Comparison of ENCODE assay signal across 20 cellular contexts in the genomic region with DNA sequence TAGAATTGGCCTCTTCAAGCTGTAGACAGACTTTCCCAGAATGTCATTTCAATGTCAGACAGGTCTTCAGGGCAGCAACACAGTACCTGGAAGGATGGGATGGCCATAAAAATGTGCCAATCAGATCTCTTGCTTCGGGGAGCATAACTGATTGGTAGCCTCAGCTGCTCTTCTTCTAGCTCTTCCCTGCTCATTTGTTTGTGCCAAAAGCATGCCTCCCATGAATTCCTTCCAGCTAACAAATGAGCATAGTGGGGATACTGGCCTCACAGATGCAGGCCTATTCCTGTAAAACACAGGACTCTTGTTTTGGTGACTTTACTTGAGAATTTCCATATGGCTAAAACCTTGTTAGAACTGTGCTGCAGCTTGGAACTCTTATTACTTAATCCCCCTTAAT.
A peak's percentile ranks its signal among the peaks of the same experiment; 100 is the strongest.
DNase-seq lines count a peak whose midpoint lies in the region; ATAC-seq and TF ChIP-seq lines count a peak whose summit lies in the region.
"Had no signal": no experiment of that assay in that cellular context is flagged by ENCODE, and none has a peak within 500 bp of the region (broad histone marks: within the 10 kb centered on the region; RNA-seq: fewer than 3 reads in every experiment).

No MANE protein-coding gene starts in this region.

- TF ChIP-seq POLR2A in transverse colon (IDR thresholded peaks at IDR 0.05) = no peak

- H3K36me3 ChIP-seq in mammary epithelial cell (ENCODE audit: insufficient read depth, low read length) (no peaks in the 10 kb centered on the region), Loucy (ENCODE audit: insufficient read depth, low read length) (no peaks in the 10 kb centered on the region), mesodermal cell (ENCODE audit: control insufficient read depth, insufficient read depth, low read length) (no peaks in the 10 kb centered on the region), transverse colon (no peaks in the 10 kb centered on the region)

- BruUV-seq in mammary epithelial cell (replicated peaks; lab: Mats Ljungman, UMichigan) (no TSS peak), MCF 10A (replicated peaks; lab: Mats Ljungman, UMichigan) (no TSS peak)

- H3K9me3 Mint-ChIP-seq in MCF 10A (ENCODE audit: unreplicated experiment) = no peaks in the 10 kb centered on the region

- ATAC-seq in HG02623 (IDR thresholded peaks at IDR 0.05; ENCODE audit: unreplicated experiment) = no peak
- ATAC-seq: HCT116 had no signal

- H3K36me3 Mint-ChIP-seq in MCF 10A (ENCODE audit: insufficient read depth, unreplicated experiment) = no peaks in the 10 kb centered on the region

- 0% methylated on average over 1 of the region's 1 CpG for WGBS in mammary epithelial cell (ENCODE audit: low coverage, missing lambda C conversion rate)
- WGBS in mesodermal cell (ENCODE audit: insufficient coverage in 2 of 2), 2 experiments = 80 to 89% methylated on average over 1 of the region's 1 CpG
- 74% methylated on average over 1 of the region's 1 CpG; no CpG with 5 or more reads in 1 of the 2 donors for WGBS in transverse colon (ENCODE audit: low coverage in 1 of 2), 2 donors

- H3K27me3 ChIP-seq in mammary epithelial cell (ENCODE audit: insufficient read depth, low read length) (no peaks in the 10 kb centered on the region), Loucy (ENCODE audit: insufficient read depth, low read length, poor library complexity, severe bottlenecking) (no peaks in the 10 kb centered on the region), transverse colon (no peaks in the 10 kb centered on the region)

- no peak overlapping the region for H3K4me3 ChIP-seq in mammary epithelial cell (replicated peaks in 1 of 3; ENCODE audit: insufficient read depth in 1 of 3, low read depth in 2 of 3, low read length in 3 of 3)
- no peak overlapping the region for H3K4me3 ChIP-seq in Loucy (ENCODE audit: low read length, poor library complexity, severe bottlenecking)
- no peak overlapping the region for H3K4me3 ChIP-seq in mesodermal cell (ENCODE audit: extremely low read depth, insufficient read depth, low read length, poor library complexity, severe bottlenecking)
- no peak overlapping the region for H3K4me3 ChIP-seq in transverse colon
- H3K4me3 ChIP-seq: GM12878 had no signal

- peaks cover 15% of the 10 kb centered on the region for H3K4me1 ChIP-seq in mammary epithelial cell (ENCODE audit: insufficient read depth, low read length)
- H3K4me1 ChIP-seq in Loucy (ENCODE audit: insufficient read depth, low read length, poor library complexity, severe bottlenecking) = no peaks in the 10 kb centered on the region
- H3K4me1 ChIP-seq in mesodermal cell (ENCODE audit: control insufficient read depth, insufficient read depth, low read length, poor library complexity, severe bottlenecking) = peaks cover 16% of the 10 kb centered on the region
- H3K4me1 ChIP-seq in transverse colon = peaks cover 4 to 17% (median 11%) of the 10 kb centered on the region in 4 donors

- H3K4me3 Mint-ChIP-seq in MCF 10A (ENCODE audit: unreplicated experiment) = no peak overlapping the region

- TF ChIP-seq EP300 in transverse colon (IDR thresholded peaks at IDR 0.05; ENCODE audit: low read depth) = no peak

- peaks cover 18% of the 10 kb centered on the region for H3K4me1 Mint-ChIP-seq in MCF 10A (ENCODE audit: insufficient read depth, unreplicated experiment)

- H4K20me1 ChIP-seq in mammary epithelial cell (ENCODE audit: insufficient read depth, low read length) (no peaks in the 10 kb centered on the region), Loucy (ENCODE audit: insufficient read depth, low read length, poor library complexity, severe bottlenecking) (no peaks in the 10 kb centered on the region)

- TF ChIP-seq CTCF in mammary epithelial cell (conservative IDR thresholded peaks at IDR 0.05 in 1 of 2, IDR thresholded peaks at IDR 0.05 in 1 of 2; ENCODE audit: extremely low read depth in 1 of 2, insufficient read depth in 1 of 2, low read depth in 1 of 2, low read length in 2 of 2) (no peak), MCF 10A (IDR thresholded peaks at IDR 0.05; ENCODE audit: unreplicated experiment) (no peak), Loucy (conservative IDR thresholded peaks at IDR 0.05; ENCODE audit: low read length) (no peak), transverse colon (IDR thresholded peaks at IDR 0.05) (no peak)

- no peak overlapping the region for H3K4me2 ChIP-seq in mammary epithelial cell (ENCODE audit: insufficient read depth, low read depth, low read length)
- no peak overlapping the region for H3K4me2 ChIP-seq in Loucy (ENCODE audit: low read depth, low read length, poor library complexity, severe bottlenecking)

- in situ Hi-C loops in mammary epithelial cell (cut with MboI; ENCODE audit: low sequenced_read_pairs in 2 of 2) (no loop called here), transverse colon (cut with MboI; ENCODE audit: low pct_ligation_motif_present in 1 of 4, low pct_unique_long_range_greater_than_20kb in 1 of 4, low sequenced_read_pairs in 3 of 4) (loop anchor here in 2 of 4 donors (25.0 kb wide), 2 partner anchors 407 to 582 kb away; no protein-coding TSS in a partner anchor)

- POLR2A ChIA-PET in MCF 10A (lab: Yijun Ruan, JAX) = no interaction called here

- intact Hi-C loops in mammary epithelial cell (cut with micrococcal nuclease) = loop anchor here (10.0 kb wide), 1 partner anchor 855 kb away; no protein-coding TSS in a partner anchor
- intact Hi-C loops in MCF 10A (cut with micrococcal nuclease) = no loop called here
- intact Hi-C loops in transverse colon (cut with DNase I; ENCODE audit: low total_unique reads) = no loop called here

- H2AFZ ChIP-seq in mammary epithelial cell (ENCODE audit: low read depth, low read length) (peak overlapping the region; percentile 23), Loucy (ENCODE audit: low read length) (peak overlapping the region; percentile 45; the same call in 1 of the 2 replicates)

- no peak overlapping the region for H3K9ac ChIP-seq in mammary epithelial cell (ENCODE audit: insufficient read depth, low read length)
- H3K9ac ChIP-seq in Loucy (ENCODE audit: low read depth, low read length, poor library complexity, severe bottlenecking) = no peak overlapping the region

- H3F3A ChIP-seq in Loucy (ENCODE audit: low read depth) = no peaks in the 10 kb centered on the region

- H3K27ac Mint-ChIP-seq in MCF 10A (ENCODE audit: low read depth, unreplicated experiment) = no peak overlapping the region

- dilution Hi-C loops in mammary epithelial cell (cut with HindIII; ENCODE audit: low sequenced_read_pairs) = no loop called here

- CTCF ChIA-PET in mammary epithelial cell (lab: Charles Lee; ENCODE audit: low non-redundant PET) = interaction anchor here (0.7 kb wide), 1 partner anchor 190 kb away, joined by 3 read pairs; no protein-coding TSS in a partner anchor
- CTCF ChIA-PET in MCF 10A (lab: Yijun Ruan, JAX) = interaction anchor here (0.5 to 2.7 kb wide), 10 partner anchors 7 to 542 kb away, joined by 3 to 9 read pairs (median 3); no protein-coding TSS in a partner anchor

- H3K27me3 Mint-ChIP-seq in MCF 10A (ENCODE audit: insufficient read depth, unreplicated experiment) = no peaks in the 10 kb centered on the region

- no peak overlapping the region for H3K27ac ChIP-seq in mammary epithelial cell (ENCODE audit: insufficient read depth, low read depth, low read length)
- peak overlapping the region; percentile 67 for H3K27ac ChIP-seq in mesodermal cell (ENCODE audit: low read depth, low read length, severe bottlenecking)
- H3K27ac ChIP-seq in transverse colon = peak overlapping the region in 3 of 4 donors; percentile 13 to 38 (median 34)
- H3K27ac ChIP-seq: C4-2B had no signal

- H3K79me2 ChIP-seq in mammary epithelial cell (ENCODE audit: insufficient read depth, low read length) (no peaks in the 10 kb centered on the region), Loucy (ENCODE audit: insufficient read depth, low read length) (no peaks in the 10 kb centered on the region)

- H3K9me3 ChIP-seq in mammary epithelial cell (replicated peaks; ENCODE audit: insufficient read depth, low read length) (no peaks in the 10 kb centered on the region), Loucy (ENCODE audit: insufficient read depth, low read depth, low read length) (no peaks in the 10 kb centered on the region), mesodermal cell (ENCODE audit: control insufficient read depth, low read length) (no peaks in the 10 kb centered on the region), transverse colon (peaks cover 0 to 7% of the 10 kb centered on the region in 2 donors)

- no peaks in the 10 kb centered on the region for H3K9me2 ChIP-seq in Loucy (replicated peaks; ENCODE audit: low read depth, low read length)

- DNase-seq in mammary epithelial cell (no peak), MCF 10A (ENCODE audit: unreplicated experiment) (no peak), transverse colon (no peak), islet precursor cell (no peak), AML-193 (lab: John Stamatoyannopoulos, UW) (no peak)
- DNase-seq: DMS153; KBM-7; NCI-H1092; NCI-H2107; NCI-H345; NCI-H69; NK-92 treated with Interleukin-12 subunit alpha and Interleukin-12 subunit beta, amount 100 ng/mL, for 24 hours; OCI-M1; RPMI8226 had no signal
